Comparison of ENCODE assay signal across 9 cellular contexts in the genomic region with DNA sequence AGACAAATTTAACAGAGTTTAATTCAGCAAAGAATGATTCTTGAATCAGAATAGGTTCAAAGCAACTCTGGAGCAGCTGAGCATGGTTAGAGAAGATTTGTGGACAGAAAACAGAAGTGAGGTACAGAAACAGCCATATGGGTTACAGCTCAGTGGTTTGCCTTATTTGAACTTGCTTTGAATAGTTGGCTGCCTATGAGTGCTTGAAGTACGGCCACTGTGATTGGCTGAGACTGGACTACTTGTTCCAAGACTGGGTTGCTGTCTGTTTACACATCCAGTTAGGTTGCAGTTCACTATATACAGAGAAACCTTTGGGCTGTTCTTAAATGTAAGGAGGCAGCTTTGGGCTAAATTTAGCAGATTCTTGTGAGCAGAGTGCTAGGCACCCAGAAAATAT.
DNase-seq lines count a peak whose midpoint lies in the region; ATAC-seq, FAIRE-seq and TF ChIP-seq lines count a peak whose summit lies in the region.
"Had no signal": no experiment of that assay in that cellular context is flagged by ENCODE, and none has a peak within 500 bp of the region (broad histone marks: within the 10 kb centered on the region; RNA-seq: fewer than 3 reads in every experiment).

No MANE protein-coding gene starts in this region.

- TF ChIP-seq CTCF in left lung (IDR thresholded peaks at IDR 0.05) = no peak

- H3K4me3 ChIP-seq in Jurkat, Clone E6-1 (ENCODE audit: low read length) = no peak overlapping the region
- H3K4me3 ChIP-seq in left lung = no peak overlapping the region

- intact Hi-C loops in left lung (cut with DNase I) = no loop called here

- no peaks in the 10 kb centered on the region for H3K4me1 ChIP-seq in left lung

- no peaks in the 10 kb centered on the region for H3K36me3 ChIP-seq in left lung

- H3K27me3 ChIP-seq in left lung = no peaks in the 10 kb centered on the region

- H3K27ac ChIP-seq in left lung = no peak overlapping the region

- no peak for FAIRE-seq in urothelium cell line (lab: Jason Lieb, UNC)

- ATAC-seq in GM19023 (IDR thresholded peaks at IDR 0.05; ENCODE audit: unreplicated experiment) (peak; percentile 70), HG02623 (IDR thresholded peaks at IDR 0.05; ENCODE audit: unreplicated experiment) (peak; percentile 80), left lung (peak; percentile 41)

- DNase-seq in Jurkat, Clone E6-1 (ENCODE audit: low read depth, low spot score) = peak; percentile 3
- no peak for DNase-seq in left lung
- DNase-seq in erythroblast (lab: John Stamatoyannopoulos, UW) = no peak
- DNase-seq in urothelium cell line (ENCODE audit: low spot score) = no peak
- DNase-seq in LoVo (ENCODE audit: low spot score) = no peak
- DNase-seq: activated gamma-delta T cell, NCI-H526 had no signal

- TF ChIP-seq POLR2A in erythroblast (IDR thresholded peaks at IDR 0.05; ENCODE audit: low read length) = no peak

- H3K9me3 ChIP-seq in left lung = no peaks in the 10 kb centered on the region
